Comparison of ENCODE assay signal across 8 cellular contexts in the genomic region with DNA sequence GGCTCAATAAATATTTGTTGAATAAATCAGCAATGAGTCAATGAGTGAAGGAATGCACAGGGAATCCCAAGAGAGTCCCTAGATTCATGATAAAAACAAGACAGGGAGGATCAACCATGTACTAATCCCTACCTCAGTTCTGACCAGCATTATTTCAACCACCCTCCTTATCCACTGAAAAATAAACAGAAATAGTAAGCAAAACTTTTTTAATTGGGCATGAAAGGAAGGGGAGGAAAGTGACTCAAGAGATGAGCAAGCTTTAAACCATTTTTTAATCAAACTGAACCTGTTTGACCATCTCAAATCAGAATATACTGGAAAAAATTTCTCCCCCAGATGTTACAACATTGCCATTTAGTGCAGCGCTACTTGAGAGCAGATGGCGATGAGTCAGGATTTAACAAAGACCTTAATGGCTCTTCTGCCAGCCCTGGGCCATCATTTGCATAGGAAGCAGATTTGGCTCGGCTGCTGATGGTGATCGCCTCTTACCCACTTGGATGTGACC.
A peak's percentile ranks its signal among the peaks of the same experiment; 100 is the strongest.
DNase-seq lines count a peak whose midpoint lies in the region; ATAC-seq, FAIRE-seq and TF ChIP-seq lines count a peak whose summit lies in the region.
"Had no signal": no experiment of that assay in that cellular context is flagged by ENCODE, and none has a peak within 500 bp of the region (broad histone marks: within the 10 kb centered on the region; RNA-seq: fewer than 3 reads in every experiment).

No MANE protein-coding gene starts in this region.

- DNase-seq in HFFc6 (peak; percentile 42), NCI-H510A treated with DMSO at 0.1 percent for 48 hours (lab: John Stamatoyannopoulos, UW) (peak; percentile 24), skeletal muscle cell (ENCODE audit: low read depth) (peak; percentile 67), NCI-H146 (lab: John Stamatoyannopoulos, UW) (no peak), kidney (no peak), type B pancreatic cell (ENCODE audit: extremely low spot score, unreplicated experiment) (no peak)

- H3K4me1 Mint-ChIP-seq in HFFc6 (ENCODE audit: low read depth) (peaks cover 14% of the 10 kb centered on the region), type B pancreatic cell (ENCODE audit: unreplicated experiment) (no peaks in the 10 kb centered on the region)

- TF ChIP-seq CTCF in HFFc6 (IDR thresholded peaks at IDR 0.05) (no peak), kidney (IDR thresholded peaks at IDR 0.05; ENCODE audit: borderline replicate concordance, extremely low read depth, insufficient read depth) (no peak), type B pancreatic cell (conservative IDR thresholded peaks at IDR 0.05) (no peak)

- peaks cover 5% of the 10 kb centered on the region; the same call in 1 of the 2 replicates for H3K9me3 Mint-ChIP-seq in HFFc6
- no peaks in the 10 kb centered on the region for H3K9me3 Mint-ChIP-seq in type B pancreatic cell

- no peaks in the 10 kb centered on the region for H3K9me3 ChIP-seq in kidney (ENCODE audit: control insufficient read depth in 1 of 2, low read length in 2 of 2)
- H3K9me3 ChIP-seq: adrenal gland had no signal

- peak overlapping the region; percentile 11; the same call in 1 of the 2 replicates for H3K27ac Mint-ChIP-seq in HFFc6
- H3K27ac Mint-ChIP-seq in type B pancreatic cell, result no peak overlapping the region

- no peak overlapping the region for H3K9ac ChIP-seq in kidney (ENCODE audit: low read length in 2 of 2)

- no peaks in the 10 kb centered on the region for H3K36me3 Mint-ChIP-seq in HFFc6 (ENCODE audit: low read depth)
- H3K36me3 Mint-ChIP-seq in type B pancreatic cell, result no peaks in the 10 kb centered on the region

- H3K4me3 Mint-ChIP-seq in HFFc6, result no peak overlapping the region; the same call in 1 of the 2 replicates
- no peak overlapping the region for H3K4me3 Mint-ChIP-seq in type B pancreatic cell

- no peak overlapping the region for H3K27ac ChIP-seq in kidney (ENCODE audit: low read depth in 2 of 2, low read length in 2 of 2)
- H3K27ac ChIP-seq: adrenal gland had no signal

- no peak for FAIRE-seq in kidney (lab: Jason Lieb, UNC)

- no peaks in the 10 kb centered on the region for H3K4me1 ChIP-seq in kidney (ENCODE audit: control insufficient read depth in 1 of 2, insufficient read depth in 1 of 2, low read depth in 1 of 2, low read length in 2 of 2)
- H3K4me1 ChIP-seq: adrenal gland had no signal

- intact Hi-C loops in kidney (cut with DNase I), result no loop called here

- H3K4me3 ChIP-seq in skeletal muscle cell (ENCODE audit: low read depth, low read length) (no peak overlapping the region), kidney (ENCODE audit: low read length in 2 of 2) (no peak overlapping the region)
- H3K4me3 ChIP-seq: adrenal gland had no signal

- ATAC-seq in esophagus mucosa, result peak; percentile 28

- H3K27me3 Mint-ChIP-seq in HFFc6 (ENCODE audit: insufficient read depth), result peaks cover 2% of the 10 kb centered on the region
- no peaks in the 10 kb centered on the region for H3K27me3 Mint-ChIP-seq in type B pancreatic cell

- H3K36me3 ChIP-seq in kidney (ENCODE audit: control insufficient read depth in 1 of 2, insufficient read depth in 2 of 2, low read length in 2 of 2), result no peaks in the 10 kb centered on the region
- H3K36me3 ChIP-seq: adrenal gland had no signal

Comparison
In these comparisons a context has a peak if more than half of its experiments do, and no peak if none do; other contexts are left out.
1. DNase-seq: peak in HFFc6 (single experiment), NCI-H510A treated with DMSO at 0.1 percent for 48 hours (single experiment) and skeletal muscle cell (single experiment); none in NCI-H146 (single experiment), kidney (single experiment) and type B pancreatic cell (single experiment).